Comparison of ENCODE assay signal across 17 cellular contexts in genomic region chr6:130524552-130524951, GRCh38.
DNase-seq lines count a peak whose midpoint lies in the region; ATAC-seq, FAIRE-seq and TF ChIP-seq lines count a peak whose summit lies in the region.
"Had no signal": no experiment of that assay in that cellular context is flagged by ENCODE, and none has a peak within 500 bp of the region (broad histone marks: within the 10 kb centered on the region; RNA-seq: fewer than 3 reads in every experiment).

No MANE protein-coding gene starts in this region.

- no peak for TF ChIP-seq EP300 in SK-N-SH (IDR thresholded peaks at IDR 0.05; ENCODE audit: borderline replicate concordance in 1 of 2, low read depth in 1 of 2, low read length in 1 of 2)
- TF ChIP-seq EP300 in suprapubic skin (IDR thresholded peaks at IDR 0.05): no peak

- H4K20me1 ChIP-seq in SK-N-SH (ENCODE audit: insufficient read depth): no peaks in the 10 kb centered on the region
- H4K20me1 ChIP-seq in Loucy (ENCODE audit: insufficient read depth, low read length, poor library complexity, severe bottlenecking): no peaks in the 10 kb centered on the region

- H3K4me2 ChIP-seq in SK-N-SH (no peak overlapping the region), Loucy (ENCODE audit: low read depth, low read length, poor library complexity, severe bottlenecking) (peak overlapping the region; percentile 18)

- H2AFZ ChIP-seq in SK-N-SH (ENCODE audit: low read depth): no peak overlapping the region
- H2AFZ ChIP-seq in Loucy (ENCODE audit: low read length): no peak overlapping the region

- H3K79me2 ChIP-seq in SK-N-SH (ENCODE audit: insufficient read depth): no peaks in the 10 kb centered on the region
- H3K79me2 ChIP-seq in Loucy (ENCODE audit: insufficient read depth, low read length): no peaks in the 10 kb centered on the region

- CTCF ChIA-PET in SK-N-SH (lab: Yijun Ruan, JAX): interaction anchor here (0.6 kb wide), 1 partner anchor 113 kb away, joined by 3 read pairs; no protein-coding TSS in a partner anchor

- TF ChIP-seq CTCF in SK-N-SH (IDR thresholded peaks at IDR 0.05) (no peak), Loucy (conservative IDR thresholded peaks at IDR 0.05; ENCODE audit: low read length) (no peak), suprapubic skin (IDR thresholded peaks at IDR 0.05) (no peak)

- ATAC-seq in SK-N-SH treated with all-trans-retinoic acid at 6 μM for 48 hours: no peak
- peak; percentile 51 for ATAC-seq in GM18502 (IDR thresholded peaks at IDR 0.05; ENCODE audit: poor library complexity, unreplicated experiment)

- H3K36me3 ChIP-seq in SK-N-SH (replicated peaks in 1 of 2; ENCODE audit: control insufficient read depth in 1 of 2, insufficient read depth in 2 of 2, low read length in 1 of 2): peaks cover 0 to 3% of the 10 kb centered on the region in 2 experiments
- H3K36me3 ChIP-seq in Loucy (ENCODE audit: insufficient read depth, low read length): no peaks in the 10 kb centered on the region
- H3K36me3 ChIP-seq in suprapubic skin: no peaks in the 10 kb centered on the region
- H3K36me3 ChIP-seq: upper lobe of left lung had no signal

- no peak for TF ChIP-seq POLR2A in suprapubic skin (IDR thresholded peaks at IDR 0.05)

- H3K4me3 ChIP-seq in SK-N-SH (ENCODE audit: low read depth in 2 of 2, low read length in 1 of 2) (no peak overlapping the region), Loucy (ENCODE audit: low read length, poor library complexity, severe bottlenecking) (no peak overlapping the region), suprapubic skin (no peak overlapping the region)
- H3K4me3 ChIP-seq: upper lobe of left lung had no signal

- no peak for TF ChIP-seq RAD21 in SK-N-SH (IDR thresholded peaks at IDR 0.05; ENCODE audit: low read length)

- POLR2A ChIA-PET in SK-N-SH (lab: Yijun Ruan, JAX): no interaction called here

- H3K9me3 ChIP-seq in SK-N-SH (no peaks in the 10 kb centered on the region), Loucy (ENCODE audit: insufficient read depth, low read depth, low read length) (no peaks in the 10 kb centered on the region), suprapubic skin (no peaks in the 10 kb centered on the region)
- H3K9me3 ChIP-seq: upper lobe of left lung had no signal

- WGBS in SK-N-SH (ENCODE audit: low lambda C conversion rate): 69% methylated on average over 5 of the region's 5 CpGs
- 98% methylated on average over 5 of the region's 5 CpGs for WGBS in suprapubic skin

- H3K9ac ChIP-seq in SK-N-SH: no peak overlapping the region
- no peak overlapping the region for H3K9ac ChIP-seq in Loucy (ENCODE audit: low read depth, low read length, poor library complexity, severe bottlenecking)

- H3F3A ChIP-seq in SK-N-SH (replicated peaks; ENCODE audit: insufficient read depth) (no peaks in the 10 kb centered on the region), Loucy (ENCODE audit: low read depth) (no peaks in the 10 kb centered on the region)

- DNase-seq in SK-N-SH (no peak), left kidney (ENCODE audit: low read depth, low spot score) (peak; percentile 1), nucleus accumbens (lab: John Stamatoyannopoulos, UW) (no peak), suprapubic skin (ENCODE audit: low spot score in 2 of 2) (no peak), RCC 7860 (ENCODE audit: low spot score) (no peak)
- DNase-seq: activated T-cell treated with anti-CD3 and anti-CD28 coated beads for 4 hours; CD4-positive, CD25-positive, alpha-beta regulatory T cell; natural killer cell; NCI-H2107; retina; SIG-M5; stimulated activated CD4-positive, alpha-beta T cell treated with anti-CD3 and anti-CD28 coated beads, Interleukin-1b, Interleukin-23, amount 100 ng/mL, for 48 hours; upper lobe of left lung had no signal

- no peak overlapping the region for H3K27ac ChIP-seq in SK-N-SH (ENCODE audit: low read depth in 2 of 2, low read length in 1 of 2)
- H3K27ac ChIP-seq in suprapubic skin: no peak overlapping the region
- H3K27ac ChIP-seq: upper lobe of left lung had no signal

- H3K9me2 ChIP-seq in SK-N-SH (no peaks in the 10 kb centered on the region), Loucy (replicated peaks; ENCODE audit: low read depth, low read length) (no peaks in the 10 kb centered on the region)

- H3K27me3 ChIP-seq in SK-N-SH (ENCODE audit: insufficient read depth) (no peaks in the 10 kb centered on the region), Loucy (ENCODE audit: insufficient read depth, low read length, poor library complexity, severe bottlenecking) (no peaks in the 10 kb centered on the region), suprapubic skin (no peaks in the 10 kb centered on the region)
- H3K27me3 ChIP-seq: upper lobe of left lung had no signal

- no peak for FAIRE-seq in RCC 7860 (lab: Jason Lieb, UNC)
- FAIRE-seq: G401.6 had no signal

- no peaks in the 10 kb centered on the region for H3K4me1 ChIP-seq in SK-N-SH (ENCODE audit: control insufficient read depth in 1 of 2, insufficient read depth in 2 of 2, low read depth in 1 of 2, low read length in 1 of 2)
- H3K4me1 ChIP-seq in Loucy (ENCODE audit: insufficient read depth, low read length, poor library complexity, severe bottlenecking): peaks cover 7% of the 10 kb centered on the region
- no peaks in the 10 kb centered on the region for H3K4me1 ChIP-seq in suprapubic skin
- H3K4me1 ChIP-seq: upper lobe of left lung had no signal

TF ChIP-seq in SK-N-SH, 30 proteins besides CTCF, POLR2A, EP300 and RAD21 (continues in another document):
- 0 out of 2 replicates have a peak, but pooled peaks have one; percentile 23 for TF ChIP-seq PBX3 (IDR thresholded peaks at IDR 0.05)

TF ChIP-seq in SK-N-SH treated with all-trans-retinoic acid at 6 μM for 48 hours, 23 proteins besides CTCF, POLR2A, EP300 and RAD21:
- no peak for TF ChIP-seq GLIS3 (CRISPR knock-in tag; IDR thresholded peaks at IDR 0.05)
- no peak for TF ChIP-seq ZFP30 (CRISPR knock-in tag; IDR thresholded peaks at IDR 0.05)
